Comparison of ENCODE assay signal across 13 cellular contexts in the genomic region with DNA sequence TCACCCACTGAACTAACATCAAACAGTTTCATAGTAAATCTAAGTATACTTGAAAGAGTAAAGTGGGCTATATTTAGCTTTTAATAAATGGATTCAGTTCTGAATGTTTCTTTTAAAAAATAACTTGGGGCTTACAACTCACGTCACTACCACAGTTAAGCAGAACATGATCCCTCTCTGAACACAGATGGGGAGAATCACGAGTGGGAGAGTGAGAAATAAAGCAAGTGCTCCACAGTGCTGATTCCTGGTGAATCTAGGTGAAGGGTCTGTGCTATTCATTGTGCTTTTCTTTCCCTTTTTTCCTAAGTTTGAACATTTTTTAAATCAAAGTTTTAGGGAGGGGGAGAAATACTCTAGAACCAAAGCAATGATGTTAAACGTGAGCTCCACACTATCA.
DNase-seq lines count a peak whose midpoint lies in the region; ATAC-seq and TF ChIP-seq lines count a peak whose summit lies in the region.
"Had no signal": no experiment of that assay in that cellular context is flagged by ENCODE, and none has a peak within 500 bp of the region (broad histone marks: within the 10 kb centered on the region; RNA-seq: fewer than 3 reads in every experiment).

No MANE protein-coding gene starts in this region.

- no peaks in the 10 kb centered on the region for H3K27me3 Mint-ChIP-seq in activated T-cell treated with anti-CD3 and anti-CD28 coated beads, Interleukin-2, amount 50 U/mL, for 24 hours
- H3K27me3 Mint-ChIP-seq in stimulated activated memory B cell treated with anti-CD40 and anti-IgM and Interleukin-4, amounts not matched to agents 10 μg/mL and 1 μg/mL and 100 μg/mL, for 72 hours, result no peaks in the 10 kb centered on the region
- H3K27me3 Mint-ChIP-seq: naive thymus-derived CD8-positive, alpha-beta T cell had no signal

- H3K27me3 ChIP-seq in duodenal mucosa (ENCODE audit: control insufficient read depth in 1 of 2, insufficient read depth in 2 of 2, low read length in 2 of 2), result no peaks in the 10 kb centered on the region

- peak; percentile 12 for ATAC-seq in HG02938 (IDR thresholded peaks at IDR 0.05; ENCODE audit: unreplicated experiment)
- no peak for ATAC-seq in stimulated activated memory B cell treated with anti-CD40 and anti-IgM and Interleukin-4, amounts not matched to agents 10 μg/mL and 1 μg/mL and 100 μg/mL, for 72 hours
- ATAC-seq: A549; naive thymus-derived CD8-positive, alpha-beta T cell had no signal

- peaks cover under 1% of the 10 kb centered on the region for H3K9me3 Mint-ChIP-seq in activated T-cell treated with anti-CD3 and anti-CD28 coated beads, Interleukin-2, amount 50 U/mL, for 24 hours
- peaks cover 9% of the 10 kb centered on the region for H3K9me3 Mint-ChIP-seq in stimulated activated memory B cell treated with anti-CD40 and anti-IgM and Interleukin-4, amounts not matched to agents 10 μg/mL and 1 μg/mL and 100 μg/mL, for 72 hours
- H3K9me3 Mint-ChIP-seq: activated naive CD4-positive, alpha-beta T cell treated with anti-CD3 and anti-CD28 coated beads, Interleukin-2, amount 50 U/mL, for 72 hours had no signal

- peak overlapping the region; percentile 37 to 56 for H3K4me3 ChIP-seq in duodenal mucosa (ENCODE audit: low read depth in 1 of 2, low read length in 2 of 2)
- H3K4me3 ChIP-seq: A549 had no signal

- peak overlapping the region; percentile 17 for H3K27ac ChIP-seq in duodenal mucosa (ENCODE audit: low read depth, low read length)
- no peak overlapping the region for H3K27ac ChIP-seq in RWPE1
- H3K27ac ChIP-seq: A549 had no signal

- H3K9ac ChIP-seq in duodenal mucosa (ENCODE audit: low read depth in 1 of 2, low read length in 2 of 2), result peak overlapping the region; percentile 4 to 46

- no peak for DNase-seq in activated T-cell treated with anti-CD3 and anti-CD28 coated beads, Interleukin-2, amount 50 U/mL, for 24 hours
- DNase-seq in activated T-cell treated with anti-CD3 and anti-CD28 coated beads, Interleukin-2, amount 50 U/mL, for 1 hour, result no peak
- DNase-seq in RWPE1 (ENCODE audit: low spot score), result no peak
- no peak for DNase-seq in A172 (ENCODE audit: low spot score)
- DNase-seq in DMS153 (lab: John Stamatoyannopoulos, UW), result no peak
- DNase-seq: foreskin melanocyte; naive thymus-derived CD8-positive, alpha-beta T cell; T-helper 2 cell had no signal

- POLR2A ChIA-PET in RWPE1 (lab: Yijun Ruan, JAX; ENCODE audit: low non-redundant PET), result no interaction called here

- CTCF ChIA-PET in RWPE1 (lab: Yijun Ruan, JAX), result interaction anchor here (0.6 to 0.9 kb wide), 3 partner anchors 12 to 255 kb away, joined by 3 read pairs; no protein-coding TSS in a partner anchor

- peaks cover 24% of the 10 kb centered on the region for H3K4me1 Mint-ChIP-seq in activated T-cell treated with anti-CD3 and anti-CD28 coated beads, Interleukin-2, amount 50 U/mL, for 24 hours (ENCODE audit: low read depth)
- peaks cover 31% of the 10 kb centered on the region for H3K4me1 Mint-ChIP-seq in stimulated activated memory B cell treated with anti-CD40 and anti-IgM and Interleukin-4, amounts not matched to agents 10 μg/mL and 1 μg/mL and 100 μg/mL, for 72 hours

- peaks cover 88% of the 10 kb centered on the region for H3K36me3 Mint-ChIP-seq in activated T-cell treated with anti-CD3 and anti-CD28 coated beads, Interleukin-2, amount 50 U/mL, for 24 hours (ENCODE audit: low read depth)
- H3K36me3 Mint-ChIP-seq in stimulated activated memory B cell treated with anti-CD40 and anti-IgM and Interleukin-4, amounts not matched to agents 10 μg/mL and 1 μg/mL and 100 μg/mL, for 72 hours, result peaks cover 69% of the 10 kb centered on the region

- no peak for TF ChIP-seq CTCF in RWPE1 (conservative IDR thresholded peaks at IDR 0.05; ENCODE audit: low read depth)

- peaks cover 0 to 4% of the 10 kb centered on the region in 2 donors for H3K9me3 ChIP-seq in duodenal mucosa (ENCODE audit: control insufficient read depth in 1 of 2, low read length in 2 of 2)
- H3K9me3 ChIP-seq: A549 had no signal

- peaks cover 0 to 21% of the 10 kb centered on the region in 2 donors for H3K36me3 ChIP-seq in duodenal mucosa (ENCODE audit: control insufficient read depth in 1 of 2, insufficient read depth in 2 of 2, low read length in 2 of 2)

- peaks cover 21 to 24% of the 10 kb centered on the region in 2 donors for H3K4me1 ChIP-seq in duodenal mucosa (ENCODE audit: control insufficient read depth in 1 of 2, insufficient read depth in 2 of 2, low read length in 2 of 2)
- H3K4me1 ChIP-seq: A549 had no signal

- H3K27ac Mint-ChIP-seq in activated T-cell treated with anti-CD3 and anti-CD28 coated beads, Interleukin-2, amount 50 U/mL, for 24 hours, result peak overlapping the region; percentile 56
- peak overlapping the region; percentile 97 for H3K27ac Mint-ChIP-seq in stimulated activated memory B cell treated with anti-CD40 and anti-IgM and Interleukin-4, amounts not matched to agents 10 μg/mL and 1 μg/mL and 100 μg/mL, for 72 hours

- H3K4me3 Mint-ChIP-seq in activated T-cell treated with anti-CD3 and anti-CD28 coated beads, Interleukin-2, amount 50 U/mL, for 24 hours, result no peak overlapping the region
- peak overlapping the region; percentile 83 for H3K4me3 Mint-ChIP-seq in stimulated activated memory B cell treated with anti-CD40 and anti-IgM and Interleukin-4, amounts not matched to agents 10 μg/mL and 1 μg/mL and 100 μg/mL, for 72 hours
